In genomic region chr21:43020177-43020576, GRCh38 we compare ENCODE assay signal across 29 cellular contexts. TPM values are rescaled to one million over a fixed set of nuclear protein-coding genes. Genes with fewer than 3 reads are reported as not detected.
"Had no signal": no experiment of that assay in that cellular context is flagged by ENCODE, and none has a peak within 500 bp of the region (broad histone marks: within the 10 kb centered on the region; RNA-seq: fewer than 3 reads in every experiment).

No MANE protein-coding gene starts in this region.

- H3K27me3 ChIP-seq: breast epithelium, esophagus muscularis mucosa, foreskin keratinocyte, heart left ventricle, right atrium auricular region, suprapubic skin, tibial nerve had no signal

- H3K79me2 ChIP-seq: parathyroid adenoma had no signal

- H3K27ac ChIP-seq: breast epithelium, esophagus muscularis mucosa, foreskin keratinocyte, heart left ventricle, parathyroid adenoma, right atrium auricular region, suprapubic skin, tibial nerve had no signal

- ATAC-seq: activated naive CD8-positive, alpha-beta T cell treated with anti-CD3 and anti-CD28 coated beads, Interleukin-2, amount 50 U/mL, for 24 hours; foreskin keratinocyte; heart left ventricle; left colon; naive thymus-derived CD4-positive, alpha-beta T cell had no signal

- H3K4me3 ChIP-seq: breast epithelium, esophagus muscularis mucosa, heart left ventricle, right atrium auricular region, suprapubic skin, tibial nerve had no signal

- DNase-seq: activated CD4-positive, alpha-beta memory T cell treated with anti-CD3 and anti-CD28 coated beads, Interleukin-2, amount 10 ng/mL, durations not matched to agents 7 days and 5 days; activated CD4-positive, alpha-beta T cell treated with anti-CD3 and anti-CD28 coated beads for 1 hour; activated CD4-positive, alpha-beta T cell treated with anti-CD3 and anti-CD28 coated beads, Interleukin-2, amount 10 ng/mL, durations not matched to agents 7 days and 5 days; activated CD8-positive, alpha-beta memory T cell treated with anti-CD3 and anti-CD28 coated beads, Interleukin-2, amount 50 U/mL, for 48 hours; activated naive CD8-positive, alpha-beta T cell treated with anti-CD3 and anti-CD28 coated beads, Interleukin-2, amount 50 U/mL, for 24 hours; activated T-cell treated with anti-CD3 and anti-CD28 coated beads, Interleukin-2, amount 50 U/mL, for 48 hours; central memory CD4-positive, alpha-beta T cell; dermis blood vessel endothelial cell; effector CD4-positive, alpha-beta T cell; foreskin keratinocyte; heart left ventricle; hypothalamus; immature natural killer cell; kidney; left colon; midbrain; naive thymus-derived CD4-positive, alpha-beta T cell; stimulated activated CD4-positive, alpha-beta T cell treated with anti-CD3 and anti-CD28 coated beads, Interleukin-15, amount 100 ng/mL, for 24 hours; stimulated activated CD4-positive, alpha-beta T cell treated with anti-CD3 and anti-CD28 coated beads, Interleukin-2, amount 100 ng/mL, for 24 hours; stimulated activated naive CD4-positive, alpha-beta T cell had no signal

- H2AFZ ChIP-seq: parathyroid adenoma had no signal

- H3K9me3 Mint-ChIP-seq: activated CD4-positive, alpha-beta memory T cell treated with anti-CD3 and anti-CD28 coated beads, Interleukin-2, amount 10 ng/mL, durations not matched to agents 7 days and 5 days; activated CD4-positive, alpha-beta T cell treated with anti-CD3 and anti-CD28 coated beads, Interleukin-2, amount 10 ng/mL, durations not matched to agents 7 days and 5 days; activated naive CD4-positive, alpha-beta T cell treated with anti-CD3 and anti-CD28 coated beads, Interleukin-2, amount 50 U/mL, for 24 hours; activated naive CD8-positive, alpha-beta T cell treated with anti-CD3 and anti-CD28 coated beads, Interleukin-2, amount 50 U/mL, for 24 hours; activated T-helper 2 cell treated with anti-CD3 and anti-CD28 coated beads, Interferon-gamma antibody, Interleukin-2, Interleukin-4, amounts not matched to agents 10 μg/mL and 5 μg/mL and 100 μg/mL, durations not matched to agents 14 hours and 24 hours and 36 hours; immature natural killer cell; naive thymus-derived CD4-positive, alpha-beta T cell had no signal

- H3K36me3 ChIP-seq: breast epithelium had no signal

- FAIRE-seq: colon, kidney had no signal

- H3K4me1 Mint-ChIP-seq: activated naive CD4-positive, alpha-beta T cell treated with anti-CD3 and anti-CD28 coated beads, Interleukin-2, amount 50 U/mL, for 24 hours had no signal

- H3K27me3 Mint-ChIP-seq: activated CD4-positive, alpha-beta memory T cell treated with anti-CD3 and anti-CD28 coated beads, Interleukin-2, amount 10 ng/mL, durations not matched to agents 7 days and 5 days; activated CD4-positive, alpha-beta T cell treated with anti-CD3 and anti-CD28 coated beads, Interleukin-2, amount 10 ng/mL, durations not matched to agents 7 days and 5 days; activated naive CD4-positive, alpha-beta T cell treated with anti-CD3 and anti-CD28 coated beads, Interleukin-2, amount 50 U/mL, for 24 hours; activated naive CD8-positive, alpha-beta T cell treated with anti-CD3 and anti-CD28 coated beads, Interleukin-2, amount 50 U/mL, for 24 hours; naive thymus-derived CD4-positive, alpha-beta T cell had no signal

- H3K27ac Mint-ChIP-seq: activated CD4-positive, alpha-beta memory T cell treated with anti-CD3 and anti-CD28 coated beads, Interleukin-2, amount 10 ng/mL, durations not matched to agents 7 days and 5 days; activated naive CD4-positive, alpha-beta T cell treated with anti-CD3 and anti-CD28 coated beads, Interleukin-2, amount 50 U/mL, for 24 hours; activated naive CD8-positive, alpha-beta T cell treated with anti-CD3 and anti-CD28 coated beads, Interleukin-2, amount 50 U/mL, for 24 hours; activated T-helper 2 cell treated with anti-CD3 and anti-CD28 coated beads, Interferon-gamma antibody, Interleukin-2, Interleukin-4, amounts not matched to agents 10 μg/mL and 5 μg/mL and 100 μg/mL, durations not matched to agents 14 hours and 24 hours and 36 hours; naive thymus-derived CD4-positive, alpha-beta T cell had no signal

- H3K9ac ChIP-seq: parathyroid adenoma had no signal

- H3K9me3 ChIP-seq: breast epithelium, esophagus muscularis mucosa, heart left ventricle, right atrium auricular region, suprapubic skin, tibial nerve had no signal

- H3K4me1 ChIP-seq: breast epithelium, esophagus muscularis mucosa, foreskin keratinocyte, heart left ventricle, parathyroid adenoma, right atrium auricular region, suprapubic skin, tibial nerve had no signal

- H3K4me3 Mint-ChIP-seq: activated CD4-positive, alpha-beta memory T cell treated with anti-CD3 and anti-CD28 coated beads, Interleukin-2, amount 10 ng/mL, durations not matched to agents 7 days and 5 days; activated CD4-positive, alpha-beta T cell treated with anti-CD3 and anti-CD28 coated beads, Interleukin-2, amount 10 ng/mL, durations not matched to agents 7 days and 5 days; activated naive CD4-positive, alpha-beta T cell treated with anti-CD3 and anti-CD28 coated beads, Interleukin-2, amount 50 U/mL, for 24 hours; activated naive CD8-positive, alpha-beta T cell treated with anti-CD3 and anti-CD28 coated beads, Interleukin-2, amount 50 U/mL, for 24 hours; immature natural killer cell; naive thymus-derived CD4-positive, alpha-beta T cell had no signal

RNA-seq across cellular contexts. Expression of gene CBS, which starts 55.5 kb away (rescaled TPM):
- polyA plus RNA-seq: immature natural killer cell; naive thymus-derived CD4-positive, alpha-beta T cell had no signal
